ENCODE assay signal across 28 cellular contexts in the genomic region with DNA sequence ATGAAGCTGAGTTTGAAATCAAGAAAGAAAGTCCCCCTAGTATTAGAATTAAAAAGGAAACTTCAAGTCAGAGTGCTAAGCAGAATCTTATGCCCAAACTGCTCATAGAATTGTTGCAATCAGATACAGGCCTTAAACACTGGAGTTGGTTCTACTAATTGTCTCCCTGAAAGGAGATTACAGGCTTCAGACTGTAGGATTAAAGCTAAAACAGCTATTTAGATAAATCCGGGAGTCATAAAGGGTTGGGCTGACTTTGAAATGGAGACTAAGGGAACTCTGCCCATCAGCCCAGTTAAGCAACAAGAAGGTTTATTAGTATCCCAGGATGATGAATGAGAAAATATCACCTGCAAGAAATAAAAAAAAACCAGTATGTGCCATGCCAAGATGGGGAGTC. TPM values are rescaled to one million over a fixed set of nuclear protein-coding genes. Genes with fewer than 3 reads are reported as not detected.
"Had no signal": no experiment of that assay in that cellular context is flagged by ENCODE, and none has a peak within 500 bp of the region (broad histone marks: within the 10 kb centered on the region; RNA-seq: fewer than 3 reads in every experiment).

No MANE protein-coding gene starts in this region.

- FAIRE-seq: frontal cortex, keratinocyte had no signal

- DNase-seq: activated CD4-positive, alpha-beta T cell treated with anti-CD3 and anti-CD28 coated beads for 36 hours; activated CD4-positive, CD25-positive, alpha-beta regulatory T cell; activated naive CD4-positive, alpha-beta T cell; activated T-cell treated with anti-CD3 and anti-CD28 coated beads for 4 hours; activated T-cell treated with anti-CD3 and anti-CD28 coated beads, Interleukin-2, amount 50 U/mL, for 72 hours; central memory CD4-positive, alpha-beta T cell; endodermal cell; left cardiac atrium; mammary epithelial cell; retina; sigmoid colon; stimulated activated CD4-positive, alpha-beta T cell treated with anti-CD3 and anti-CD28 coated beads, Interleukin-2, amount 100 ng/mL, for 24 hours; stimulated activated naive CD4-positive, alpha-beta T cell; T-helper 1 cell; tibial artery; upper lobe of right lung had no signal

- H3K9me3 ChIP-seq: neutrophil, prostate gland, sigmoid colon, tibial artery, upper lobe of right lung had no signal

- H3K4me1 Mint-ChIP-seq: activated CD4-positive, alpha-beta T cell treated with anti-CD3 and anti-CD28 coated beads for 36 hours had no signal

- H3K27ac Mint-ChIP-seq: activated CD4-positive, alpha-beta T cell treated with anti-CD3 and anti-CD28 coated beads for 36 hours; activated naive CD4-positive, alpha-beta T cell treated with anti-CD3 and anti-CD28 coated beads, Interleukin-2, amount 50 U/mL, for 72 hours; activated T-cell treated with anti-CD3 and anti-CD28 coated beads, Interleukin-2, amount 50 U/mL, for 72 hours; dendritic cell treated with granulocyte-macrophage colony-stimulating factor and Interleukin-4, amounts not matched to agents 40 ng/mL and 50 ng/mL, for 4 days; endodermal cell; natural killer cell treated with Interleukin-12 subunit alpha and Interleukin-12 subunit beta and Interleukin-15 and Interleukin-18, amount 100 ng/mL, for 72 hours; T-helper 2 cell treated with Interferon-gamma antibody and Interleukin-4, amounts not matched to agents 5 μg/mL and 100 μg/mL, for 36 hours had no signal

- H3K4me3 Mint-ChIP-seq: activated CD4-positive, alpha-beta T cell treated with anti-CD3 and anti-CD28 coated beads for 36 hours; activated T-cell treated with anti-CD3 and anti-CD28 coated beads, Interleukin-2, amount 50 U/mL, for 72 hours; dendritic cell treated with granulocyte-macrophage colony-stimulating factor and Interleukin-4, amounts not matched to agents 40 ng/mL and 50 ng/mL, for 4 days; endodermal cell; natural killer cell treated with Interleukin-12 subunit alpha and Interleukin-12 subunit beta and Interleukin-15 and Interleukin-18, amount 100 ng/mL, for 72 hours; T-helper 2 cell treated with Interferon-gamma antibody and Interleukin-4, amounts not matched to agents 5 μg/mL and 100 μg/mL, for 36 hours had no signal

- H3K27ac ChIP-seq: esophagus muscularis mucosa, neutrophil, suprapubic skin, tibial artery, upper lobe of right lung had no signal

- ATAC-seq: activated CD4-positive, alpha-beta T cell treated with anti-CD3 and anti-CD28 coated beads for 36 hours; activated naive CD4-positive, alpha-beta T cell treated with anti-CD3 and anti-CD28 coated beads, Interleukin-2, amount 50 U/mL, for 72 hours; activated T-cell treated with anti-CD3 and anti-CD28 coated beads, Interleukin-2, amount 50 U/mL, for 72 hours; natural killer cell treated with Interleukin-12 subunit alpha and Interleukin-12 subunit beta and Interleukin-15 and Interleukin-18, amount 100 ng/mL, for 72 hours; upper lobe of right lung had no signal

- H3K27me3 Mint-ChIP-seq: dendritic cell treated with granulocyte-macrophage colony-stimulating factor and Interleukin-4, amounts not matched to agents 40 ng/mL and 50 ng/mL, for 4 days had no signal

- H3K4me1 ChIP-seq: breast epithelium, prostate gland, suprapubic skin, tibial artery, upper lobe of right lung had no signal

- H3K36me3 ChIP-seq: breast epithelium, esophagus muscularis mucosa, neutrophil, prostate gland, sigmoid colon, suprapubic skin, tibial artery, upper lobe of right lung had no signal

- H3K4me3 ChIP-seq: breast epithelium, esophagus muscularis mucosa, prostate gland, sigmoid colon, smooth muscle cell, suprapubic skin, tibial artery, upper lobe of right lung had no signal

- H3K27me3 ChIP-seq: breast epithelium, esophagus muscularis mucosa, neutrophil, sigmoid colon, suprapubic skin, tibial artery, upper lobe of right lung had no signal

RNA-seq across cellular contexts. Expression of a gene that starts 37.4 kb away (rescaled TPM):
- total RNA-seq: activated CD4-positive, alpha-beta T cell treated with anti-CD3 and anti-CD28 coated beads for 36 hours; activated naive CD4-positive, alpha-beta T cell treated with anti-CD3 and anti-CD28 coated beads, Interleukin-2, amount 50 U/mL, for 72 hours; activated T-cell treated with anti-CD3 and anti-CD28 coated beads, Interleukin-2, amount 50 U/mL, for 72 hours; endodermal cell; mammary epithelial cell; natural killer cell treated with Interleukin-12 subunit alpha and Interleukin-12 subunit beta and Interleukin-15 and Interleukin-18, amount 100 ng/mL, for 72 hours; upper lobe of right lung had no signal
